Comparison of ENCODE assay signal across 20 cellular contexts in genomic region chr18:55999641-56000040, GRCh38.
A peak's percentile ranks its signal among the peaks of the same experiment; 100 is the strongest.
DNase-seq lines count a peak whose midpoint lies in the region; ATAC-seq and TF ChIP-seq lines count a peak whose summit lies in the region.
"Had no signal": no experiment of that assay in that cellular context is flagged by ENCODE, and none has a peak within 500 bp of the region (broad histone marks: within the 10 kb centered on the region; RNA-seq: fewer than 3 reads in every experiment).

No MANE protein-coding gene starts in this region.

- H2BK120ac ChIP-seq in neuronal stem cell (ENCODE audit: low read depth, low read length): no peak overlapping the region

- H3K4me2 ChIP-seq in neuronal stem cell (ENCODE audit: insufficient read depth, low read length, poor library complexity, severe bottlenecking): no peak overlapping the region

- H3K4me3 ChIP-seq in neuronal stem cell (ENCODE audit: low read length in 2 of 2): no peak overlapping the region
- H3K4me3 ChIP-seq: tibial nerve had no signal

- H3K4me1 ChIP-seq in neuronal stem cell (ENCODE audit: control insufficient read depth in 2 of 2, insufficient read depth in 1 of 2, low read depth in 1 of 2, low read length in 2 of 2): peaks cover 30 to 32% of the 10 kb centered on the region in 2 donors

- H2BK12ac ChIP-seq in neuronal stem cell (ENCODE audit: low read length): no peak overlapping the region

- H3K27ac ChIP-seq in neuronal stem cell (replicated peaks; ENCODE audit: low read length): peak overlapping the region; percentile 45
- H3K27ac ChIP-seq: tibial nerve, WERI-Rb-1 had no signal

- no peaks in the 10 kb centered on the region for H3K36me3 ChIP-seq in neuronal stem cell (replicated peaks in 1 of 2; ENCODE audit: control insufficient read depth in 2 of 2, insufficient read depth in 2 of 2, low read length in 2 of 2)
- H3K36me3 ChIP-seq: tibial nerve, WERI-Rb-1 had no signal

- H3K23ac ChIP-seq in neuronal stem cell (ENCODE audit: low read depth, low read length, poor library complexity): no peak overlapping the region

- H3K18ac ChIP-seq in neuronal stem cell (ENCODE audit: low read length): no peak overlapping the region

- no peak overlapping the region for H2BK15ac ChIP-seq in neuronal stem cell (ENCODE audit: low read length)

- H2AFZ ChIP-seq in neuronal stem cell (ENCODE audit: low read length): peak overlapping the region; percentile 61

- peak; percentile 35 for DNase-seq in AG20443 (ENCODE audit: low spot score)
- DNase-seq in fibroblast of peridontal ligament (ENCODE audit: extremely low read depth): peak; percentile 38
- DNase-seq in neuronal stem cell (ENCODE audit: low spot score): no peak
- no peak for DNase-seq in NCI-H524 treated with DMSO at 0.1 percent for 48 hours (lab: John Stamatoyannopoulos, UW)
- DNase-seq: activated CD8-positive, alpha-beta T cell treated with anti-CD3 and anti-CD28 coated beads for 36 hours; activated T-cell treated with anti-CD3 and anti-CD28 coated beads, Interleukin-2, amount 50 U/mL, for 48 hours; CD4-positive, alpha-beta memory T cell; DMS79 treated with DMSO at 0.1 percent for 48 hours; NCI-H187 treated with DMSO at 0.1 percent for 48 hours; NCI-H446; right cardiac atrium; SHP77; WERI-Rb-1 had no signal

- no peak overlapping the region for H4K91ac ChIP-seq in neuronal stem cell (ENCODE audit: low read depth, low read length, poor library complexity)

- H3K4ac ChIP-seq in neuronal stem cell (ENCODE audit: low read length): no peak overlapping the region

- H4K8ac ChIP-seq in neuronal stem cell (ENCODE audit: low read depth, low read length): no peak overlapping the region

- no CpG with 5 or more reads among the region's 2 CpGs for WGBS in neuronal stem cell (ENCODE audit: extremely low coverage in 2 of 2, insufficient read length in 2 of 2, insufficient replicate concordance in 1 of 2), 2 donors

- no peak overlapping the region for H2AK5ac ChIP-seq in neuronal stem cell (ENCODE audit: low read depth, low read length)

- peak; percentile 73 for ATAC-seq in SK-N-SH treated with all-trans-retinoic acid at 6 μM for 48 hours
- no peak for ATAC-seq in GM18502 (IDR thresholded peaks at IDR 0.05; ENCODE audit: poor library complexity, unreplicated experiment)
- no peak for ATAC-seq in HG02571 (IDR thresholded peaks at IDR 0.05; ENCODE audit: unreplicated experiment)
- no peak for ATAC-seq in HG03432 (IDR thresholded peaks at IDR 0.05; ENCODE audit: unreplicated experiment)
- ATAC-seq: activated CD8-positive, alpha-beta T cell treated with anti-CD3 and anti-CD28 coated beads for 36 hours; esophagus mucosa; stimulated activated memory B cell treated with anti-CD40 and anti-IgM and Interleukin-4, amounts not matched to agents 10 μg/mL and 1 μg/mL and 100 μg/mL, for 72 hours had no signal

- no peak overlapping the region for H3K9ac ChIP-seq in neuronal stem cell (ENCODE audit: low read depth, low read length, poor library complexity)

- H3K27me3 ChIP-seq in neuronal stem cell (ENCODE audit: control insufficient read depth in 3 of 3, insufficient read depth in 3 of 3, low read depth in 1 of 3, low read length in 3 of 3): no peaks in the 10 kb centered on the region
- H3K27me3 ChIP-seq: tibial nerve had no signal

- no peaks in the 10 kb centered on the region for H3K79me1 ChIP-seq in neuronal stem cell (ENCODE audit: low read depth, low read length)

- no peak overlapping the region for H2BK5ac ChIP-seq in neuronal stem cell (ENCODE audit: low read length)

- no peaks in the 10 kb centered on the region for H3K9me3 ChIP-seq in neuronal stem cell (replicated peaks in 1 of 2; ENCODE audit: control insufficient read depth in 2 of 2, insufficient read depth in 1 of 2, low read depth in 1 of 2, low read length in 2 of 2)
- H3K9me3 ChIP-seq: tibial nerve had no signal

- H3K14ac ChIP-seq in neuronal stem cell (ENCODE audit: low read length): no peak overlapping the region

TF ChIP-seq in SK-N-SH treated with all-trans-retinoic acid at 6 μM for 48 hours, 23 proteins besides CTCF, POLR2A, EP300 and RAD21:
- TF ChIP-seq TCF4 (CRISPR knock-in tag; IDR thresholded peaks at IDR 0.05; ENCODE audit: borderline replicate concordance): no peak
- no peak for TF ChIP-seq SNAI2 (CRISPR knock-in tag; IDR thresholded peaks at IDR 0.05)
- no peak for TF ChIP-seq ESRRG (CRISPR knock-in tag; IDR thresholded peaks at IDR 0.05)

Comparison
In these comparisons a context has a peak if more than half of its experiments do, and no peak if none do; other contexts are left out.
1. DNase-seq: peak in AG20443 (single experiment) and fibroblast of peridontal ligament (single experiment); none in neuronal stem cell (single experiment) and NCI-H524 treated with DMSO at 0.1 percent for 48 hours (single experiment).